Comparison of ENCODE assay signal across 23 cellular contexts in the genomic region with DNA sequence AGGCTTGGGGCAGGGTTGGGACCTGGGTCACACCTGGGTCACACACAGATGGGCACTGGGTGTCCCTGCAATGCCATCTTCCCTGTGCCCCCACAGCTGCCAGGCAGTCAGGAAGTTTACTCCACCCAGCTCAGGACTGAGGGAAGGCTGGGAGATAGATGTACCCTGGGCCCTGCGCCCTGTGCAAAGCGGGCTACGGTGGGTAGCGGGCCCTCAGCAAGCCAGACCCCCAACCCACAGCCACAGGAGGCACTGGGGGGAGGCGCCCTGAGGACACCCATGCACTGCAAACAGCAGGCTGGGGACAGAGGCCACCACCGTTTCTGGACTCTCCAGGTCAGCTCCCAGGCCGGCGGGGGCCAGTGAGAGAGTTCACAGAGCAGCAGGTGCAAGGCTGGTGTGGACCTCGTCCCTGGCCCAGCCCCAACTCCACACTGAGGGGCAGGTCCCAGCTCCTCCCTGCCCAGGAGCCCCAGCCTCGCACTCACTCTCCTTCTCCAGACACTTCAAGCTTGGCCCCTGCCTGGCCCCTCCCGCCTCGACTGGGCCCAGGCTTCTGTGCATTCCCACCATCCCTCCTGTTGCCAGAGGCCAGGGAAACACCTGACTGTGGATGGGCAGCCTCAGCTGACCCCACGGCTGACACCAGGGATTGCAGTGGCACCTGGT. TPM values are rescaled to one million over a fixed set of nuclear protein-coding genes. Genes with fewer than 3 reads are reported as not detected.
DNase-seq lines count a peak whose midpoint lies in the region; ATAC-seq, FAIRE-seq and TF ChIP-seq lines count a peak whose summit lies in the region.
"Had no signal": no experiment of that assay in that cellular context is flagged by ENCODE, and none has a peak within 500 bp of the region (broad histone marks: within the 10 kb centered on the region; RNA-seq: fewer than 3 reads in every experiment).

No MANE protein-coding gene starts in this region.

- no peak for FAIRE-seq in A549 (lab: Jason Lieb, UNC)

- peaks cover 31% of the 10 kb centered on the region for H4K20me1 ChIP-seq in neural cell (ENCODE audit: insufficient read depth)

- CTCF ChIA-PET in A549 (lab: Yijun Ruan, JAX) (interaction anchor here (0.9 to 26.3 kb wide), 7 partner anchors 8 to 31 kb away, joined by 3 to 719 read pairs (median 4); partner anchors contain the start of gene KRTAP5-2), HEK293 (lab: Yijun Ruan, JAX) (interaction anchor here (0.5 to 1.7 kb wide), 6 partner anchors 11 to 448 kb away, joined by 4 to 12 read pairs (median 4); no protein-coding TSS in a partner anchor)

- peaks cover 8% of the 10 kb centered on the region for H3K4me1 Mint-ChIP-seq in activated naive CD8-positive, alpha-beta T cell treated with anti-CD3 and anti-CD28 coated beads for 36 hours
- H3K4me1 Mint-ChIP-seq: mesothelial cell of epicardium had no signal

- H3F3A ChIP-seq in neural cell (ENCODE audit: insufficient read depth, low read length, poor library complexity, severe bottlenecking) = no peaks in the 10 kb centered on the region

- no peak overlapping the region for H2AFZ ChIP-seq in neural cell (ENCODE audit: low read depth, low read length)
- H2AFZ ChIP-seq: neural progenitor cell had no signal

- no peaks in the 10 kb centered on the region for H3K27me3 Mint-ChIP-seq in activated naive CD8-positive, alpha-beta T cell treated with anti-CD3 and anti-CD28 coated beads for 36 hours

- H3K4me2 ChIP-seq in A549 (no peak overlapping the region), neural cell (ENCODE audit: low read length) (peak overlapping the region; percentile 81)
- H3K4me2 ChIP-seq: neural progenitor cell had no signal

- no peak for TF ChIP-seq POLR2A in A549 (IDR thresholded peaks at IDR 0.05; ENCODE audit: low read length)

- no peak overlapping the region for H3K27ac ChIP-seq in A549
- H3K27ac ChIP-seq in HEK293 (ENCODE audit: extremely low read depth, low read depth, low read length) = no peak overlapping the region
- no peak overlapping the region for H3K27ac ChIP-seq in colonic mucosa
- H3K27ac ChIP-seq in neural cell (ENCODE audit: low read length) = peak overlapping the region; percentile 85
- H3K27ac ChIP-seq: neural progenitor cell, thoracic aorta had no signal

- H3K4me3 Mint-ChIP-seq in activated naive CD8-positive, alpha-beta T cell treated with anti-CD3 and anti-CD28 coated beads for 36 hours = no peak overlapping the region
- H3K4me3 Mint-ChIP-seq: mesothelial cell of epicardium; neural progenitor cell; stimulated activated naive B cell treated with anti-CD40 and anti-IgM and Interleukin-4, amounts not matched to agents 10 μg/mL and 1 μg/mL and 100 μg/mL, for 72 hours had no signal

- H3K9ac ChIP-seq in colonic mucosa (ENCODE audit: low read depth in 2 of 2, low read length in 2 of 2) (peak overlapping the region in 1 of 2 donors; percentile 34), neural cell (ENCODE audit: low read length) (peak overlapping the region; percentile 97)
- H3K9ac ChIP-seq: neural progenitor cell had no signal

- H3K36me3 ChIP-seq in HEK293 (ENCODE audit: control insufficient read depth in 2 of 2, insufficient read depth in 1 of 2, low read length in 2 of 2) (peaks cover 0 to 26% of the 10 kb centered on the region in 2 experiments; a peak in 1 of 3 replicates), colonic mucosa (no peaks in the 10 kb centered on the region), neural cell (ENCODE audit: insufficient read depth, low read length) (no peaks in the 10 kb centered on the region)
- H3K36me3 ChIP-seq: neural progenitor cell had no signal

- 0 out of 3 replicates have a peak, but pooled peaks have one; percentile 6 for TF ChIP-seq CTCF in A549 (IDR thresholded peaks at IDR 0.05)
- no peak for TF ChIP-seq CTCF in HEK293 (tag by site-specific recombination; IDR thresholded peaks at IDR 0.05)
- TF ChIP-seq CTCF in colonic mucosa (IDR thresholded peaks at IDR 0.05) = no peak
- no peak for TF ChIP-seq CTCF in neural cell (IDR thresholded peaks at IDR 0.05; ENCODE audit: poor library complexity, severe bottlenecking)

- H3K36me3 Mint-ChIP-seq in activated naive CD8-positive, alpha-beta T cell treated with anti-CD3 and anti-CD28 coated beads for 36 hours = no peaks in the 10 kb centered on the region
- H3K36me3 Mint-ChIP-seq: mesothelial cell of epicardium; neural progenitor cell; stimulated activated naive B cell treated with anti-CD40 and anti-IgM and Interleukin-4, amounts not matched to agents 10 μg/mL and 1 μg/mL and 100 μg/mL, for 72 hours had no signal

- DNase-seq in A549 (ENCODE audit: low read depth in 1 of 2, low spot score in 1 of 2) (no peak), colonic mucosa (peak; percentile 29)
- no peak for DNase-seq in activated naive CD8-positive, alpha-beta T cell treated with anti-CD3 and anti-CD28 coated beads for 36 hours
- DNase-seq: activated CD4-positive, alpha-beta T cell treated with anti-CD3 and anti-CD28 coated beads, Interleukin-2, amount 50 U/mL, for 48 hours; activated naive CD4-positive, alpha-beta T cell treated with Interleukin-2 at 50 U/mL for 16 hours; cortex of kidney; DMS79 treated with DMSO at 0.1 percent for 48 hours; left cardiac atrium; NCI-H1105 treated with DMSO at 0.1 percent for 48 hours; NCI-H2107; NCI-H524; SHP77 treated with DMSO at 0.1 percent for 48 hours; stimulated activated naive B cell treated with anti-CD40 and anti-IgM and Interleukin-4, amounts not matched to agents 10 μg/mL and 1 μg/mL and 100 μg/mL, for 72 hours had no signal

- H3K27me3 ChIP-seq in colonic mucosa (no peaks in the 10 kb centered on the region), neural cell (ENCODE audit: insufficient read depth, low read depth, low read length) (no peaks in the 10 kb centered on the region)

- POLR2A ChIA-PET in A549 (lab: Yijun Ruan, JAX) (no interaction called here), HEK293 (lab: Yijun Ruan, JAX) (no interaction called here)

- no peaks in the 10 kb centered on the region for H3K9me3 ChIP-seq in A549
- H3K9me3 ChIP-seq in HEK293 (ENCODE audit: control insufficient read depth, insufficient read depth, low read depth, low read length) = no peaks in the 10 kb centered on the region
- H3K9me3 ChIP-seq in colonic mucosa = no peaks in the 10 kb centered on the region
- H3K9me3 ChIP-seq in neural cell (ENCODE audit: low read length) = no peaks in the 10 kb centered on the region
- H3K9me3 ChIP-seq: thoracic aorta had no signal

- H3K9me2 ChIP-seq in neural cell (ENCODE audit: insufficient read depth, low read length) = no peaks in the 10 kb centered on the region

- 49% methylated on average over 5 of the region's 13 CpGs for WGBS in A549 (ENCODE audit: missing lambda C conversion rate)

- peaks cover 33% of the 10 kb centered on the region for H3K4me1 ChIP-seq in A549
- no peaks in the 10 kb centered on the region; the same call in 1 of the 2 replicates for H3K4me1 ChIP-seq in HEK293 (ENCODE audit: control insufficient read depth, insufficient read depth, low read length)
- peaks cover 7% of the 10 kb centered on the region for H3K4me1 ChIP-seq in colonic mucosa

- TF ChIP-seq RAD21 in A549 (conservative IDR thresholded peaks at IDR 0.05 in 1 of 2, IDR thresholded peaks at IDR 0.05 in 1 of 2) (no peak), neural cell (conservative IDR thresholded peaks at IDR 0.05) (no peak)

- ATAC-seq in A549 = peak in 1 of 2 experiments; percentile 2; a peak in 1 of 6 replicates
- ATAC-seq in HG03175 (IDR thresholded peaks at IDR 0.05; ENCODE audit: unreplicated experiment) = no peak
- ATAC-seq in GM21390 (IDR thresholded peaks at IDR 0.05; ENCODE audit: unreplicated experiment) = no peak
- no peak for ATAC-seq in GM19452 (IDR thresholded peaks at IDR 0.05; ENCODE audit: unreplicated experiment)
- ATAC-seq: left cardiac atrium; stimulated activated naive B cell treated with anti-CD40 and anti-IgM and Interleukin-4, amounts not matched to agents 10 μg/mL and 1 μg/mL and 100 μg/mL, for 72 hours had no signal

- H3K79me2 ChIP-seq in neural cell (replicated peaks; ENCODE audit: insufficient read depth, low read length) = peaks cover 56% of the 10 kb centered on the region

- no peak overlapping the region for H3K27ac Mint-ChIP-seq in activated naive CD8-positive, alpha-beta T cell treated with anti-CD3 and anti-CD28 coated beads for 36 hours
- H3K27ac Mint-ChIP-seq: mesothelial cell of epicardium; neural progenitor cell; stimulated activated naive B cell treated with anti-CD40 and anti-IgM and Interleukin-4, amounts not matched to agents 10 μg/mL and 1 μg/mL and 100 μg/mL, for 72 hours had no signal

- no peak for TF ChIP-seq EP300 in A549 (IDR thresholded peaks at IDR 0.05)
- no peak for TF ChIP-seq EP300 in neural cell (conservative IDR thresholded peaks at IDR 0.05; ENCODE audit: poor library complexity, severe bottlenecking)

- H3K4me3 ChIP-seq in A549 (no peak overlapping the region), HEK293 (ENCODE audit: low read depth, low read length) (no peak overlapping the region), colonic mucosa (no peak overlapping the region), neural cell (ENCODE audit: low read length) (peak overlapping the region; percentile 94)
- H3K4me3 ChIP-seq: neural progenitor cell, thoracic aorta had no signal

- H3K9me3 Mint-ChIP-seq in activated naive CD8-positive, alpha-beta T cell treated with anti-CD3 and anti-CD28 coated beads for 36 hours = no peaks in the 10 kb centered on the region
- H3K9me3 Mint-ChIP-seq: mesothelial cell of epicardium; neural progenitor cell; stimulated activated naive B cell treated with anti-CD40 and anti-IgM and Interleukin-4, amounts not matched to agents 10 μg/mL and 1 μg/mL and 100 μg/mL, for 72 hours had no signal

- intact Hi-C loops in colonic mucosa (cut with DNase I) = no loop called here

RNA-seq across cellular contexts. Expression of gene DUSP8, which starts 4.9 kb away (rescaled TPM):
- polyA plus RNA-seq in A549 (2011; rRNA removed) (2.6 and 3.6 TPM in 2 replicates), A549 (2017; fragmentation: RNase III; extraction: RNeasy Plus Mini Kit Qiagen cat#74134 plus additional on column Dnase treatment) (0.59 to 1.2 TPM (median 0.72 TPM) in 3 replicates), neural cell (3.5 and 7.1 TPM in 2 replicates)
- polyA plus RNA-seq in A549 (2012; cell fraction: cytosol; rRNA removed) = 2.3 and 5.0 TPM in 2 replicates
- polyA plus RNA-seq in A549 (2012; cell fraction: nucleus; rRNA removed) = 8.1 and 8.6 TPM in 2 replicates
- polyA minus RNA-seq in A549 (2011; rRNA and poly(A)+ RNA removed) = 5.7 and 7.9 TPM in 2 replicates
- total RNA-seq in colonic mucosa = 10 to 100 TPM; 21.8 to 33.9 TPM
- polyA minus RNA-seq in neural cell = 15.8 and 17.7 TPM in 2 replicates
- 1 to 10 TPM; 1.5 to 2.1 TPM for total RNA-seq in activated naive CD8-positive, alpha-beta T cell treated with anti-CD3 and anti-CD28 coated beads for 36 hours

RNA-seq across cellular contexts. Expression of gene KRTAP5-1, which starts 17.9 kb away (rescaled TPM):
- polyA plus RNA-seq in A549 (2011; rRNA removed) (not detected in 2 replicates), A549 (2017; fragmentation: RNase III; extraction: RNeasy Plus Mini Kit Qiagen cat#74134 plus additional on column Dnase treatment) (not detected in 3 replicates), neural cell (not detected in 2 replicates)
- polyA plus RNA-seq in A549 (2012; cell fraction: cytosol; rRNA removed) = not detected in 2 replicates
- polyA plus RNA-seq in A549 (2012; cell fraction: nucleus; rRNA removed) = not detected in 2 replicates
- polyA minus RNA-seq in A549 (2011; rRNA and poly(A)+ RNA removed) = not detected in 2 replicates
- total RNA-seq in colonic mucosa = not detected
- not detected in 2 replicates for polyA minus RNA-seq in neural cell
- total RNA-seq in activated naive CD8-positive, alpha-beta T cell treated with anti-CD3 and anti-CD28 coated beads for 36 hours = not detected
- total RNA-seq: fibroblast of villous mesenchyme; left cardiac atrium; mesothelial cell of epicardium; T-helper 1 cell treated with Interleukin-12 subunit alpha and Interleukin-12 subunit beta and Interleukin-4 antibody, amounts not matched to agents 30 ng/mL and 1 ng/mL, for 36 hours; thoracic aorta had no signal

RNA-seq across cellular contexts. Expression of gene KRTAP5-2, which starts 30.9 kb away (rescaled TPM):
- polyA plus RNA-seq in A549 (2011; rRNA removed) (not detected in 2 replicates), A549 (2017; fragmentation: RNase III; extraction: RNeasy Plus Mini Kit Qiagen cat#74134 plus additional on column Dnase treatment) (not detected in 3 replicates), neural cell (not detected in 2 replicates)
- polyA plus RNA-seq in A549 (2012; cell fraction: cytosol; rRNA removed) = not detected in 2 replicates
- 0.05 TPM in 1 of 2 replicates, not detected in the other for polyA plus RNA-seq in A549 (2012; cell fraction: nucleus; rRNA removed)
- polyA minus RNA-seq in A549 (2011; rRNA and poly(A)+ RNA removed) = not detected in 2 replicates
- total RNA-seq in colonic mucosa = not detected
- not detected in 2 replicates for polyA minus RNA-seq in neural cell
- not detected for total RNA-seq in activated naive CD8-positive, alpha-beta T cell treated with anti-CD3 and anti-CD28 coated beads for 36 hours
- total RNA-seq: fibroblast of villous mesenchyme; left cardiac atrium; mesothelial cell of epicardium; T-helper 1 cell treated with Interleukin-12 subunit alpha and Interleukin-12 subunit beta and Interleukin-4 antibody, amounts not matched to agents 30 ng/mL and 1 ng/mL, for 36 hours; thoracic aorta had no signal

RNA-seq across cellular contexts. Expression of gene KRTAP5-3, which starts 41.1 kb away (rescaled TPM):
- polyA plus RNA-seq in A549 (2011; rRNA removed) = not detected in 2 replicates
- polyA plus RNA-seq in A549 (2012; cell fraction: cytosol; rRNA removed) = not detected in 2 replicates
- polyA plus RNA-seq in A549 (2012; cell fraction: nucleus; rRNA removed) = not detected in 2 replicates
- not detected in 3 replicates for polyA plus RNA-seq in A549 (2017; fragmentation: RNase III; extraction: RNeasy Plus Mini Kit Qiagen cat#74134 plus additional on column Dnase treatment)
- not detected in 2 replicates for polyA minus RNA-seq in A549 (2011; rRNA and poly(A)+ RNA removed)
- not detected for total RNA-seq in colonic mucosa
- polyA plus RNA-seq in neural cell = not detected in 2 replicates
- polyA minus RNA-seq in neural cell = not detected in 2 replicates
- not detected for total RNA-seq in activated naive CD8-positive, alpha-beta T cell treated with anti-CD3 and anti-CD28 coated beads for 36 hours
- total RNA-seq: fibroblast of villous mesenchyme; left cardiac atrium; mesothelial cell of epicardium; T-helper 1 cell treated with Interleukin-12 subunit alpha and Interleukin-12 subunit beta and Interleukin-4 antibody, amounts not matched to agents 30 ng/mL and 1 ng/mL, for 36 hours; thoracic aorta had no signal

RNA-seq across cellular contexts. Expression of gene KRTAP5-4, which starts 54.8 kb away (rescaled TPM):
- polyA plus RNA-seq in A549 (2011; rRNA removed) = not detected in 2 replicates
- polyA plus RNA-seq in A549 (2012; cell fraction: cytosol; rRNA removed) = not detected in 2 replicates
- not detected in 2 replicates for polyA plus RNA-seq in A549 (2012; cell fraction: nucleus; rRNA removed)
- polyA plus RNA-seq in A549 (2017; fragmentation: RNase III; extraction: RNeasy Plus Mini Kit Qiagen cat#74134 plus additional on column Dnase treatment) = not detected in 3 replicates
- polyA minus RNA-seq in A549 (2011; rRNA and poly(A)+ RNA removed) = not detected in 2 replicates
- total RNA-seq in colonic mucosa = not detected
- not detected in 2 replicates for polyA plus RNA-seq in neural cell
- not detected in 2 replicates for polyA minus RNA-seq in neural cell
- total RNA-seq in activated naive CD8-positive, alpha-beta T cell treated with anti-CD3 and anti-CD28 coated beads for 36 hours = not detected
- total RNA-seq: fibroblast of villous mesenchyme; left cardiac atrium; mesothelial cell of epicardium; T-helper 1 cell treated with Interleukin-12 subunit alpha and Interleukin-12 subunit beta and Interleukin-4 antibody, amounts not matched to agents 30 ng/mL and 1 ng/mL, for 36 hours; thoracic aorta had no signal

Comparison
In these comparisons a context has a peak if more than half of its experiments do, and no peak if none do; other contexts are left out.
1. RNA of gene DUSP8, which starts 4.9 kb away (total RNA-seq): 21.8 to 33.9 TPM in colonic mucosa; 1.5 to 2.1 TPM in activated naive CD8-positive, alpha-beta T cell treated with anti-CD3 and anti-CD28 coated beads for 36 hours; every median in the first group is over 4 times any median in the second.
2. Of the 5 proteins assayed by ChIP-seq in both HEK293 and A549: peak only in HEK293: none; only in A549: CTCF; in both: none; in neither: 4.